ENCODE assay signal across 8 cellular contexts in genomic region chr11:71448257-71449161, GRCh38. TPM values are rescaled to one million over a fixed set of nuclear protein-coding genes. Genes with fewer than 3 reads are reported as not detected.
DNase-seq lines count a peak whose midpoint lies in the region; ATAC-seq and TF ChIP-seq lines count a peak whose summit lies in the region.

TSS of gene DHCR7 (minus strand) at chr11:71448393. CDS start at chr11:71444952, 3,441 bp downstream.

- peak within 1 kb of the TSS; percentile 78 to 91 (median 82) for H3K4me3 ChIP-seq in Peyer's patch
- peak within 1 kb of the TSS; percentile 81 to 87 for H3K4me3 ChIP-seq in muscle layer of duodenum (ENCODE audit: low read depth in 1 of 2, low read length in 2 of 2)

- peak in 2 of 6 experiments; percentile 14 to 30 for TF ChIP-seq CTCF in Peyer's patch (IDR thresholded peaks at IDR 0.05)

- DNase-seq in DMS79 treated with DMSO at 0.1 percent for 48 hours (lab: John Stamatoyannopoulos, UW) (peak; percentile 95), Peyer's patch (peak; percentile 96 to 98 (median 98))
- DNase-seq in activated T-cell treated with anti-CD3 and anti-CD28 coated beads, Interleukin-2, amount 50 U/mL, for 48 hours, result peak; percentile 95 to 97
- DNase-seq in stimulated activated CD8-positive, alpha-beta memory T cell treated with anti-CD3 and anti-CD28 coated beads, Interleukin-7, amount 100 ng/mL, for 4 hours (ENCODE audit: low read depth in 2 of 2), result peak; percentile 87 to 95

- H3K36me3 ChIP-seq in KOPT-K1 (ENCODE audit: insufficient read depth, low read length) (peaks cover 37% of the 10 kb centered on the region), Peyer's patch (peaks cover 0 to 22% (median 0%) of the 10 kb centered on the region in 3 donors), muscle layer of duodenum (ENCODE audit: control insufficient read depth in 1 of 2, insufficient read depth in 2 of 2, low read length in 2 of 2) (peaks cover 7 to 12% of the 10 kb centered on the region in 2 donors)

- H3K27ac ChIP-seq in KOPT-K1 (ENCODE audit: low read depth, low read length, poor library complexity, severe bottlenecking) (peak within 1 kb of the TSS; percentile 82), Peyer's patch (peak within 1 kb of the TSS; percentile 74 to 91 (median 80)), muscle layer of duodenum (ENCODE audit: low read length) (peak within 1 kb of the TSS; percentile 68)

- H3K27me3 ChIP-seq in Peyer's patch, result no peaks in the 10 kb centered on the region
- H3K27me3 ChIP-seq in muscle layer of duodenum (ENCODE audit: low read depth, low read length), result no peaks in the 10 kb centered on the region

- H3K9me3 ChIP-seq in KOPT-K1 (ENCODE audit: insufficient read depth, low read length, poor library complexity, severe bottlenecking), result peaks cover 8% of the 10 kb centered on the region
- no peaks in the 10 kb centered on the region for H3K9me3 ChIP-seq in Peyer's patch
- peaks cover 0 to 3% of the 10 kb centered on the region in 2 donors for H3K9me3 ChIP-seq in muscle layer of duodenum (ENCODE audit: control insufficient read depth in 1 of 2, low read length in 2 of 2)

- H3K4me1 ChIP-seq in Peyer's patch, result peaks cover 0 to 38% (median 2%) of the 10 kb centered on the region in 4 donors
- H3K4me1 ChIP-seq in muscle layer of duodenum (ENCODE audit: control insufficient read depth in 1 of 2, insufficient read depth in 2 of 2, low read length in 2 of 2), result peaks cover 5 to 23% of the 10 kb centered on the region in 2 donors

- ATAC-seq in GM21786 (IDR thresholded peaks at IDR 0.05; ENCODE audit: unreplicated experiment) (peak; percentile 84), esophagus mucosa (peak; percentile 77)

- peak; percentile 53 to 74 for TF ChIP-seq POLR2A in Peyer's patch (IDR thresholded peaks at IDR 0.05)

RNA-seq across cellular contexts. Expression of gene DHCR7, which starts in this region (rescaled TPM):
- total RNA-seq in Peyer's patch, result 100 to 1,000 TPM in 1 of 4 donors, 10 to 100 TPM in 2, 1 to 10 TPM in 1; 5.0 to 101 (median 36.8) TPM
- 130 TPM for total RNA-seq in esophagus mucosa

Comparison
In these comparisons a context has a peak if more than half of its experiments do, and no peak if none do; other contexts are left out.
1. Peak in every context shown above with its lines: DNase-seq, ATAC-seq, H3K4me3 ChIP-seq and H3K27ac ChIP-seq.